ENCODE assay signal across 25 cellular contexts in genomic region chrY:15704906-15705305, GRCh38.
DNase-seq lines count a peak whose midpoint lies in the region; ATAC-seq, FAIRE-seq and TF ChIP-seq lines count a peak whose summit lies in the region.
"Had no signal": no experiment of that assay in that cellular context is flagged by ENCODE, and none has a peak within 500 bp of the region (broad histone marks: within the 10 kb centered on the region; RNA-seq: fewer than 3 reads in every experiment).

No MANE protein-coding gene starts in this region.

- H4K20me1 ChIP-seq in smooth muscle cell (ENCODE audit: low read depth): no peaks in the 10 kb centered on the region
- H4K20me1 ChIP-seq: BLaER1 had no signal

- no peak overlapping the region for H3K27ac ChIP-seq in foreskin keratinocyte
- H3K27ac ChIP-seq in coronary artery: no peak overlapping the region
- H3K27ac ChIP-seq in smooth muscle cell (ENCODE audit: low read depth): no peak overlapping the region
- H3K27ac ChIP-seq: BLaER1 had no signal

- WGBS in smooth muscle cell (ENCODE audit: low lambda C conversion rate): no CpG with 5 or more reads among the region's 5 CpGs

- no peak overlapping the region for H3K4me3 ChIP-seq in bronchial epithelial cell (ENCODE audit: low read depth, low read length)
- H3K4me3 ChIP-seq in coronary artery: no peak overlapping the region
- H3K4me3 ChIP-seq in smooth muscle cell: no peak overlapping the region
- H3K4me3 ChIP-seq: BLaER1 had no signal

- H3K4me1 ChIP-seq in foreskin keratinocyte (no peaks in the 10 kb centered on the region), smooth muscle cell (ENCODE audit: low read depth) (no peaks in the 10 kb centered on the region)
- H3K4me1 ChIP-seq: BE2C, BLaER1 had no signal

- peak; percentile 10 for ATAC-seq in foreskin keratinocyte

- FAIRE-seq in bronchial epithelial cell (lab: Jason Lieb, UNC): no peak
- FAIRE-seq: A204.1, G401.6, GM12891, GM19239 had no signal

- DNase-seq in bronchial epithelial cell (ENCODE audit: low read depth) (peak; percentile 69), cerebellar cortex (ENCODE audit: low spot score) (peak; percentile 0), foreskin keratinocyte (peak; percentile 32 to 40), coronary artery (ENCODE audit: low spot score) (no peak), smooth muscle cell (lab: John Stamatoyannopoulos, UW; ENCODE audit: unreplicated experiment) (no peak)
- DNase-seq in activated naive CD4-positive, alpha-beta T cell (lab: John Stamatoyannopoulos, UW): no peak
- DNase-seq: 8988T; ACHN; BE2C; C1 segment of cervical spinal cord; CD4-positive, alpha-beta memory T cell; CD4-positive, CD25-positive, alpha-beta regulatory T cell; CD8-positive, alpha-beta memory T cell; COR-L47; DMS 273 treated with DMSO at 0.1 percent for 48 hours; DMS153; DMS53; DMS79; DND-41; GF-D8 had no signal

- no peaks in the 10 kb centered on the region for H3F3A ChIP-seq in smooth muscle cell (ENCODE audit: low read depth)

- H3K79me2 ChIP-seq in smooth muscle cell (ENCODE audit: low read depth): no peaks in the 10 kb centered on the region

- TF ChIP-seq CTCF in bronchial epithelial cell (IDR thresholded peaks at IDR 0.05; ENCODE audit: insufficient read depth, low read length, severe bottlenecking): no peak
- TF ChIP-seq CTCF in foreskin keratinocyte (conservative IDR thresholded peaks at IDR 0.05): no peak
- no peak for TF ChIP-seq CTCF in coronary artery (IDR thresholded peaks at IDR 0.05)
- no peak for TF ChIP-seq CTCF in smooth muscle cell (IDR thresholded peaks at IDR 0.05; ENCODE audit: borderline replicate concordance, insufficient read depth, poor library complexity, severe bottlenecking)

- H3K9me3 ChIP-seq in smooth muscle cell (replicated peaks; ENCODE audit: low read depth): no peaks in the 10 kb centered on the region
- H3K9me3 ChIP-seq: BE2C, BLaER1 had no signal

- no peak overlapping the region for H3K9ac ChIP-seq in smooth muscle cell (ENCODE audit: low read depth)
- H3K9ac ChIP-seq: BLaER1 had no signal

- H3K4me2 ChIP-seq in smooth muscle cell: no peak overlapping the region
- H3K4me2 ChIP-seq: BLaER1 had no signal

- H3K27me3 ChIP-seq in bronchial epithelial cell (ENCODE audit: control insufficient read depth, insufficient read depth, low read length) (no peaks in the 10 kb centered on the region), foreskin keratinocyte (no peaks in the 10 kb centered on the region), smooth muscle cell (ENCODE audit: low read depth) (no peaks in the 10 kb centered on the region)
- H3K27me3 ChIP-seq: BE2C, BLaER1 had no signal

- H3K36me3 ChIP-seq in bronchial epithelial cell (ENCODE audit: control insufficient read depth, insufficient read depth, low read length) (no peaks in the 10 kb centered on the region), smooth muscle cell (ENCODE audit: low read depth) (no peaks in the 10 kb centered on the region)
- H3K36me3 ChIP-seq: BE2C, BLaER1 had no signal

- H2AFZ ChIP-seq in smooth muscle cell (ENCODE audit: low read depth): no peak overlapping the region

Comparison
In these comparisons a context has a peak if more than half of its experiments do, and no peak if none do; other contexts are left out.
1. DNase-seq: peak in bronchial epithelial cell (single experiment), cerebellar cortex (single experiment) and foreskin keratinocyte (2 of 2); none in activated naive CD4-positive, alpha-beta T cell (0 of 4), coronary artery (single experiment) and smooth muscle cell (single experiment).